ENCODE assay signal across 9 cellular contexts in the genomic region with DNA sequence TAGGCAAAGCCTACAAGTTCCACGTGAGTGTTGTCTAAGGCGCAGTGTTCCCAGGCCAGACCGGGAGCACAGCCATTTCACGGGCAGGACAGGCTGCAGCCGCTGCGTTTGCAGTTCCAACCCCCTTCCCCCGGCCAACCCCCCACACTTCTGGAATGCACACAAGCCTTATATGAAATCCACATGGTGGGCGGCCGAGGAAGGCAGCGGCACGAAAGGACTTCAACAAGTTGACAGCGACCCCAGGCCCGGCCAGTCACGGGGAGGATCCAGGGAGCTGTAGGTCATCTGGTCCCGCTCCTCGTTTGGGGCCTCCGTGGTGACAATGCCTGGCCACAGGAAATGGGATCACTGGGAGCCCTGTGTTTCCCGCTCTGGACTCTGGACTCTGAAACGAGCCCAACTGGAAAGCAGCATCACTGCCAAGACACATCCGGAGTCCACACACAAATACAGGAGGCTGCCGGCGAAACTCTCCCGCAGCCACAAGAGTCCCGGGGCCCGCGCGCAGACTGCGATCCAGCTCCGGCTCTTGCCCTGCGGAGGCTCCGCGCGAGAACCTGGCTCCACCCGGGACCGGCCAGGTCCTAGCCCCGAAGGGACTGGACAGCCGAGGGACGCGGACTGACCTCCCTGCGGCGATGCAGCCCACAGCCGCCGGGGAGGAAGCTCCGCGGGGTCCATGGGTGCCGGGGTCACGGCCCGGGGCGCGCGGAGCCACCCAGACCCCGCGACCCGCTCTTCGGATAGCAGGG. TPM values are rescaled to one million over a fixed set of nuclear protein-coding genes. Genes with fewer than 3 reads are reported as not detected.
A peak's percentile ranks its signal among the peaks of the same experiment; 100 is the strongest.
DNase-seq lines count a peak whose midpoint lies in the region; ATAC-seq and TF ChIP-seq lines count a peak whose summit lies in the region.
"Had no signal": no experiment of that assay in that cellular context is flagged by ENCODE, and none has a peak within 500 bp of the region (broad histone marks: within the 10 kb centered on the region; RNA-seq: fewer than 3 reads in every experiment).

No MANE protein-coding gene starts in this region.

- H3K36me3 Mint-ChIP-seq in CD8-positive, alpha-beta T cell = no peaks in the 10 kb centered on the region
- H3K36me3 Mint-ChIP-seq in mesothelial cell of epicardium = no peaks in the 10 kb centered on the region

- H3K4me3 Mint-ChIP-seq in CD8-positive, alpha-beta T cell = peak overlapping the region; percentile 64
- H3K4me3 Mint-ChIP-seq in mesothelial cell of epicardium = peak overlapping the region; percentile 71

- no peaks in the 10 kb centered on the region for H3K9me3 ChIP-seq in CD8-positive, alpha-beta T cell (ENCODE audit: low read length)
- no peaks in the 10 kb centered on the region for H3K9me3 ChIP-seq in WERI-Rb-1 (ENCODE audit: severe bottlenecking)
- H3K9me3 ChIP-seq in upper lobe of left lung = no peaks in the 10 kb centered on the region

- H3K27me3 Mint-ChIP-seq in CD8-positive, alpha-beta T cell (ENCODE audit: low read depth) = peaks cover 45% of the 10 kb centered on the region
- H3K27me3 Mint-ChIP-seq in mesothelial cell of epicardium (ENCODE audit: low read depth) = peaks cover 52% of the 10 kb centered on the region

- 0 to 27% methylated on average over 9 to 14 of the region's 55 CpGs for WGBS in upper lobe of left lung, 2 donors

- no peaks in the 10 kb centered on the region for H3K9me3 Mint-ChIP-seq in CD8-positive, alpha-beta T cell
- H3K9me3 Mint-ChIP-seq in mesothelial cell of epicardium = no peaks in the 10 kb centered on the region

- H3K4me3 ChIP-seq in CD8-positive, alpha-beta T cell (ENCODE audit: low read depth, low read length) = peak overlapping the region; percentile 37
- peak overlapping the region; percentile 84 for H3K4me3 ChIP-seq in WERI-Rb-1 (ENCODE audit: low read depth, low read length)
- H3K4me3 ChIP-seq in epithelial cell of esophagus (ENCODE audit: low read length) = peak overlapping the region; percentile 43
- H3K4me3 ChIP-seq in upper lobe of left lung = peak overlapping the region; percentile 55 to 75 (median 74)

- peak in 2 of 7 experiments; percentile 9 to 49 for DNase-seq in CD8-positive, alpha-beta T cell
- DNase-seq in H4 (ENCODE audit: low spot score) (peak; percentile 33), WERI-Rb-1 (peak; percentile 43), epithelial cell of esophagus (ENCODE audit: low read depth) (peak; percentile 27), mesothelial cell of epicardium (ENCODE audit: low spot score in 2 of 2, unreplicated experiment in 2 of 2) (peak in 1 of 2 experiments; percentile 54), upper lobe of left lung (peak; percentile 24 to 89), NCI-H2081 treated with DMSO at 0.1 percent for 48 hours (lab: John Stamatoyannopoulos, UW) (no peak)

- ATAC-seq in CD8-positive, alpha-beta T cell = no peak
- ATAC-seq in upper lobe of left lung (ENCODE audit: low FRiP score in 2 of 2) = peak; percentile 52 to 61
- ATAC-seq in HG03565 (IDR thresholded peaks at IDR 0.05; ENCODE audit: unreplicated experiment) = no peak

- POLR2A ChIA-PET in CD8-positive, alpha-beta T cell (lab: Charles Lee) = no interaction called here

- no peak for TF ChIP-seq CTCF in CD8-positive, alpha-beta T cell (IDR thresholded peaks at IDR 0.05)
- TF ChIP-seq CTCF in WERI-Rb-1 (IDR thresholded peaks at IDR 0.05; ENCODE audit: low read depth, low read length) (no peak), epithelial cell of esophagus (IDR thresholded peaks at IDR 0.05; ENCODE audit: insufficient read depth, low read depth, low read length, missing control alignments) (no peak), mesothelial cell of epicardium (IDR thresholded peaks at IDR 0.05; ENCODE audit: unreplicated experiment) (no peak), upper lobe of left lung (IDR thresholded peaks at IDR 0.05) (no peak)

- no peak for TF ChIP-seq EP300 in upper lobe of left lung (IDR thresholded peaks at IDR 0.05)

- no peak overlapping the region for H3K27ac Mint-ChIP-seq in CD8-positive, alpha-beta T cell
- peak overlapping the region; percentile 77 for H3K27ac Mint-ChIP-seq in mesothelial cell of epicardium

- H3K4me1 Mint-ChIP-seq in CD8-positive, alpha-beta T cell (ENCODE audit: low read depth) = peaks cover 22% of the 10 kb centered on the region
- peaks cover 13% of the 10 kb centered on the region for H3K4me1 Mint-ChIP-seq in mesothelial cell of epicardium

- H3K27me3 ChIP-seq in CD8-positive, alpha-beta T cell (ENCODE audit: insufficient read depth, low read length) = peaks cover 20% of the 10 kb centered on the region
- H3K27me3 ChIP-seq in WERI-Rb-1 (ENCODE audit: insufficient read depth, low read depth, severe bottlenecking) (peaks cover 13% of the 10 kb centered on the region), upper lobe of left lung (peaks cover 0 to 20% (median 9%) of the 10 kb centered on the region in 4 donors)

- TF ChIP-seq POLR2A in upper lobe of left lung (IDR thresholded peaks at IDR 0.05) = peak in 1 of 4 donors; percentile 34

- H3K4me1 ChIP-seq in CD8-positive, alpha-beta T cell (ENCODE audit: insufficient read depth, low read length) = peaks cover 32% of the 10 kb centered on the region
- peaks cover 6 to 28% (median 20%) of the 10 kb centered on the region in 4 donors for H3K4me1 ChIP-seq in upper lobe of left lung

- intact Hi-C loops in CD8-positive, alpha-beta T cell (cut with DNase I, micrococcal nuclease) = no loop called here

- CTCF ChIA-PET in CD8-positive, alpha-beta T cell (lab: Charles Lee) = interaction anchor here (1.0 kb wide), 2 partner anchors 10 to 11 kb away, joined by 3 to 4 read pairs; no protein-coding TSS in a partner anchor

- H3K27ac ChIP-seq in CD8-positive, alpha-beta T cell (ENCODE audit: low read depth, low read length) = no peak overlapping the region
- H3K27ac ChIP-seq in WERI-Rb-1 (no peak overlapping the region), upper lobe of left lung (peak overlapping the region; percentile 87 to 94 (median 92))
- H3K27ac ChIP-seq: KMS-11 had no signal

- no peaks in the 10 kb centered on the region for H3K36me3 ChIP-seq in CD8-positive, alpha-beta T cell (ENCODE audit: insufficient read depth, low read length)
- H3K36me3 ChIP-seq in WERI-Rb-1 (no peaks in the 10 kb centered on the region), upper lobe of left lung (no peaks in the 10 kb centered on the region)

RNA-seq across cellular contexts. Expression of a gene that starts 0.8 kb away (rescaled TPM):
- total RNA-seq in CD8-positive, alpha-beta T cell = not detected
- total RNA-seq in H4 (2014; rRNA removed; shearing (Covaris generic)) = 14.0 and 19.2 TPM in 2 replicates
- total RNA-seq in mesothelial cell of epicardium = 42.4 to 45.5 TPM (median 45.0 TPM) in 3 replicates
- total RNA-seq in upper lobe of left lung = 10 to 100 TPM; 26.8 to 81.1 (median 46.1) TPM

Comparison
In these comparisons a context has a peak if more than half of its experiments do, and no peak if none do; other contexts are left out.
1. ATAC-seq: peak in upper lobe of left lung (2 of 2); none in CD8-positive, alpha-beta T cell (single experiment) and HG03565 (single experiment).
2. H3K27ac ChIP-seq: peak in upper lobe of left lung (4 of 4); none in CD8-positive, alpha-beta T cell (single experiment) and WERI-Rb-1 (single experiment).
3. RNA of a gene that starts 0.8 kb away (total RNA-seq): 26.8 to 81.1 TPM in upper lobe of left lung, 42.4 to 45.5 TPM in mesothelial cell of epicardium and 14.0 to 19.2 TPM in H4; not detected in CD8-positive, alpha-beta T cell; every median in the first group is over 10 times any median in the second.
4. Peak in every context shown above with its lines, with median percentiles within 50 percentile points of each other: H3K4me3 ChIP-seq.